10 cellular contexts compared by ENCODE assay signal in genomic region chr3:40780801-40781406, GRCh38.
DNase-seq lines count a peak whose midpoint lies in the region; ATAC-seq and TF ChIP-seq lines count a peak whose summit lies in the region.
"Had no signal": no experiment of that assay in that cellular context is flagged by ENCODE, and none has a peak within 500 bp of the region (broad histone marks: within the 10 kb centered on the region; RNA-seq: fewer than 3 reads in every experiment).

No MANE protein-coding gene starts in this region.

- H3K27me3 ChIP-seq in right atrium auricular region = no peaks in the 10 kb centered on the region

- peaks cover 18% of the 10 kb centered on the region for H3K4me1 Mint-ChIP-seq in WTC11

- POLR2A ChIA-PET in WTC11 (lab: Charles Lee) = no interaction called here

- H3K4me3 ChIP-seq in right atrium auricular region = peak overlapping the region in 1 of 2 donors; percentile 8

- CTCF ChIA-PET in WTC11 (lab: Charles Lee) = interaction anchor here (0.6 to 1.6 kb wide), 5 partner anchors 67 to 523 kb away, joined by 3 to 5 read pairs (median 4); no protein-coding TSS in a partner anchor

- H3K27ac Mint-ChIP-seq in WTC11 = no peak overlapping the region

- H3K36me3 ChIP-seq in right atrium auricular region = no peaks in the 10 kb centered on the region

- H3K36me3 Mint-ChIP-seq in WTC11 = no peaks in the 10 kb centered on the region

- no peaks in the 10 kb centered on the region for H3K9me3 Mint-ChIP-seq in WTC11

- peak; percentile 88 for ATAC-seq in sciatic nerve
- ATAC-seq in GM18519 (IDR thresholded peaks at IDR 0.05; ENCODE audit: low FRiP score, unreplicated experiment) = no peak
- no peak for ATAC-seq in WTC11

- DNase-seq in GM03348 (ENCODE audit: low spot score) = peak; percentile 39
- peak; percentile 81 for DNase-seq in brain pericyte (ENCODE audit: low read depth, low spot score)
- peak; percentile 66 for DNase-seq in right atrium auricular region (ENCODE audit: low spot score)
- peak; percentile 79 for DNase-seq in sciatic nerve (ENCODE audit: low spot score)
- no peak for DNase-seq in NOMO-1 (lab: John Stamatoyannopoulos, UW; ENCODE audit: unreplicated experiment in 2 of 2)
- no peak for DNase-seq in WTC11 (ENCODE audit: low spot score)
- DNase-seq in HPDE6-E6E7 (ENCODE audit: extremely low spot score) = no peak
- DNase-seq: GF-D8, NCI-H526 treated with DMSO at 0.1 percent for 48 hours had no signal

- no peak overlapping the region for H3K4me3 Mint-ChIP-seq in WTC11

- no peaks in the 10 kb centered on the region for H3K9me3 ChIP-seq in right atrium auricular region

- TF ChIP-seq CTCF in right atrium auricular region (IDR thresholded peaks at IDR 0.05) (no peak), WTC11 (IDR thresholded peaks at IDR 0.05) (no peak)

- peaks cover 0 to 27% of the 10 kb centered on the region in 2 donors for H3K4me1 ChIP-seq in right atrium auricular region

- H3K27me3 Mint-ChIP-seq in WTC11 (ENCODE audit: low read depth) = no peaks in the 10 kb centered on the region

- intact Hi-C loops in sciatic nerve (cut with DNase I) = no loop called here

- H3K27ac ChIP-seq in right atrium auricular region = peak overlapping the region; percentile 75

TF ChIP-seq in WTC11, 78 proteins besides CTCF, POLR2A, EP300 and RAD21 (continues in another document):
- TF ChIP-seq E2F1 (CRISPR knock-in tag; IDR thresholded peaks at IDR 0.05) (no peak), SMAD4 (CRISPR knock-in tag; IDR thresholded peaks at IDR 0.05) (no peak), ETV6 (CRISPR knock-in tag; IDR thresholded peaks at IDR 0.05) (no peak), TEAD1 (CRISPR knock-in tag; IDR thresholded peaks at IDR 0.05) (no peak), ATF2 (CRISPR knock-in tag; IDR thresholded peaks at IDR 0.05; ENCODE audit: borderline replicate concordance, low read depth) (no peak), NR3C1 (CRISPR knock-in tag; conservative IDR thresholded peaks at IDR 0.05; ENCODE audit: low read depth) (no peak), ZNF425 (CRISPR knock-in tag; conservative IDR thresholded peaks at IDR 0.05) (no peak), MYBL2 (CRISPR knock-in tag; IDR thresholded peaks at IDR 0.05) (no peak), E2F5 (CRISPR knock-in tag; IDR thresholded peaks at IDR 0.05) (no peak), USF1 (CRISPR knock-in tag; IDR thresholded peaks at IDR 0.05) (no peak), NFE2L1 (CRISPR knock-in tag; IDR thresholded peaks at IDR 0.05) (no peak), NFYB (CRISPR knock-in tag; conservative IDR thresholded peaks at IDR 0.05; ENCODE audit: low read depth) (no peak), ZNF219 (CRISPR knock-in tag; IDR thresholded peaks at IDR 0.05; ENCODE audit: borderline replicate concordance) (no peak), USF2 (CRISPR knock-in tag; IDR thresholded peaks at IDR 0.05) (no peak), ZNF423 (CRISPR knock-in tag; IDR thresholded peaks at IDR 0.05) (no peak), FOXP1 (CRISPR knock-in tag; IDR thresholded peaks at IDR 0.05; ENCODE audit: borderline replicate concordance) (no peak)
- TF ChIP-seq, protein P1, sequence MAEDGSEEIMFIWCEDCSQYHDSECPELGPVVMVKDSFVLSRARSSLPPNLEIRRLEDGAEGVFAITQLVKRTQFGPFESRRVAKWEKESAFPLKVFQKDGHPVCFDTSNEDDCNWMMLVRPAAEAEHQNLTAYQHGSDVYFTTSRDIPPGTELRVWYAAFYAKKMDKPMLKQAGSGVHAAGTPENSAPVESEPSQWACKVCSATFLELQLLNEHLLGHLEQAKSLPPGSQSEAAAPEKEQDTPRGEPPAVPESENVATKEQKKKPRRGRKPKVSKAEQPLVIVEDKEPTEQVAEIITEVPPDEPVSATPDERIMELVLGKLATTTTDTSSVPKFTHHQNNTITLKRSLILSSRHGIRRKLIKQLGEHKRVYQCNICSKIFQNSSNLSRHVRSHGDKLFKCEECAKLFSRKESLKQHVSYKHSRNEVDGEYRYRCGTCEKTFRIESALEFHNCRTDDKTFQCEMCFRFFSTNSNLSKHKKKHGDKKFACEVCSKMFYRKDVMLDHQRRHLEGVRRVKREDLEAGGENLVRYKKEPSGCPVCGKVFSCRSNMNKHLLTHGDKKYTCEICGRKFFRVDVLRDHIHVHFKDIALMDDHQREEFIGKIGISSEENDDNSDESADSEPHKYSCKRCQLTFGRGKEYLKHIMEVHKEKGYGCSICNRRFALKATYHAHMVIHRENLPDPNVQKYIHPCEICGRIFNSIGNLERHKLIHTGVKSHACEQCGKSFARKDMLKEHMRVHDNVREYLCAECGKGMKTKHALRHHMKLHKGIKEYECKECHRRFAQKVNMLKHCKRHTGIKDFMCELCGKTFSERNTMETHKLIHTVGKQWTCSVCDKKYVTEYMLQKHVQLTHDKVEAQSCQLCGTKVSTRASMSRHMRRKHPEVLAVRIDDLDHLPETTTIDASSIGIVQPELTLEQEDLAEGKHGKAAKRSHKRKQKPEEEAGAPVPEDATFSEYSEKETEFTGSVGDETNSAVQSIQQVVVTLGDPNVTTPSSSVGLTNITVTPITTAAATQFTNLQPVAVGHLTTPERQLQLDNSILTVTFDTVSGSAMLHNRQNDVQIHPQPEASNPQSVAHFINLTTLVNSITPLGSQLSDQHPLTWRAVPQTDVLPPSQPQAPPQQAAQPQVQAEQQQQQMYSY (CRISPR knock-in tag; IDR thresholded peaks at IDR 0.05) = no peak
- TF ChIP-seq, protein P2, sequence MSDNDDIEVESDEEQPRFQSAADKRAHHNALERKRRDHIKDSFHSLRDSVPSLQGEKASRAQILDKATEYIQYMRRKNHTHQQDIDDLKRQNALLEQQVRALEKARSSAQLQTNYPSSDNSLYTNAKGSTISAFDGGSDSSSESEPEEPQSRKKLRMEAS (CRISPR knock-in tag; IDR thresholded peaks at IDR 0.05) = no peak

Comparison
In these comparisons a context has a peak if more than half of its experiments do, and no peak if none do; other contexts are left out.
1. DNase-seq: peak in GM03348 (single experiment), brain pericyte (single experiment), right atrium auricular region (single experiment) and sciatic nerve (single experiment); none in NOMO-1 (0 of 2), WTC11 (single experiment) and HPDE6-E6E7 (single experiment).